1 cellular context compared by ENCODE assay signal in the genomic region with DNA sequence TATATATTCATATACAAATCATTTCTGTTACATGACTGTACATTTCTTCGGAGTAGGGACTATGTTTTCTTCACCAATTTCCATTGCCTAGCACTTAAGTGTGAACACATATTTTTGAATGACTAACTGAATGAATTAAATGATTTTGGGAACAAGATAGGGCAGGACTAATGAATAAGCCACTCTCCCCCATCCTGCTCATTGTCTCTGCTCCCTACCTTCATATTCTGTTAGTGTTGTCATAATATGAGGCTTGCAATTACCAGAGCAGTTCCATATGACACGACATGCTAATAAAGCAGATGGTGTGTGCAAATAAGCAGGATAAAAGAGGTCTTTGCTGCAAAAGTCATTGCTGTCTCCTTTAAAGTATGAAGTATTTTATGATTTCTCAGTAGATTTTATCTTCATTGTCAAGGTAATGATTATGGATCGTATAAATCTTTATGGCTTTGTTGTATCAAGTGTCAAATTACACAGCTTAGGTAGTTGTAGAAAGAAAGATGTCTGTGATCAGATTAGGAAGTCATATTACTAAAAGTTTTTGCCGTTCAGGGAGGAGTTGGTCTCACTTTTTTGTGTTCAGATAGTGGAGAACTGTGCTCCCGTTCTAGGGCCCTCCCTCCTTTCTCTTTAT.
TF ChIP-seq lines count a peak whose summit lies in the region.

No MANE protein-coding gene starts in this region.

TF ChIP-seq in HEK293, 187 proteins besides CTCF, POLR2A, EP300 and RAD21 (continued from another document and continues in another):
- TF ChIP-seq, protein P1, sequence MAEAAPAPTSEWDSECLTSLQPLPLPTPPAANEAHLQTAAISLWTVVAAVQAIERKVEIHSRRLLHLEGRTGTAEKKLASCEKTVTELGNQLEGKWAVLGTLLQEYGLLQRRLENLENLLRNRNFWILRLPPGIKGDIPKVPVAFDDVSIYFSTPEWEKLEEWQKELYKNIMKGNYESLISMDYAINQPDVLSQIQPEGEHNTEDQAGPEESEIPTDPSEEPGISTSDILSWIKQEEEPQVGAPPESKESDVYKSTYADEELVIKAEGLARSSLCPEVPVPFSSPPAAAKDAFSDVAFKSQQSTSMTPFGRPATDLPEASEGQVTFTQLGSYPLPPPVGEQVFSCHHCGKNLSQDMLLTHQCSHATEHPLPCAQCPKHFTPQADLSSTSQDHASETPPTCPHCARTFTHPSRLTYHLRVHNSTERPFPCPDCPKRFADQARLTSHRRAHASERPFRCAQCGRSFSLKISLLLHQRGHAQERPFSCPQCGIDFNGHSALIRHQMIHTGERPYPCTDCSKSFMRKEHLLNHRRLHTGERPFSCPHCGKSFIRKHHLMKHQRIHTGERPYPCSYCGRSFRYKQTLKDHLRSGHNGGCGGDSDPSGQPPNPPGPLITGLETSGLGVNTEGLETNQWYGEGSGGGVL (tag by site-specific recombination; IDR thresholded peaks at IDR 0.05): no peak
- TF ChIP-seq, protein P2, sequence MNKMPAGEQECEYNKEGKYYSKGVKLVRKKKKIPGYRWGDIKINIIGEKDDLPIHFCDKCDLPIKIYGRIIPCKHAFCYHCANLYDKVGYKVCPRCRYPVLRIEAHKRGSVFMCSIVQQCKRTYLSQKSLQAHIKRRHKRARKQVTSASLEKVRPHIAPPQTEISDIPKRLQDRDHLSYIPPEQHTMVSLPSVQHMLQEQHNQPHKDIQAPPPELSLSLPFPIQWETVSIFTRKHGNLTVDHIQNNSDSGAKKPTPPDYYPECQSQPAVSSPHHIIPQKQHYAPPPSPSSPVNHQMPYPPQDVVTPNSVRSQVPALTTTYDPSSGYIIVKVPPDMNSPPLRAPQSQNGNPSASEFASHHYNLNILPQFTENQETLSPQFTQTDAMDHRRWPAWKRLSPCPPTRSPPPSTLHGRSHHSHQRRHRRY (tag by site-specific recombination; IDR thresholded peaks at IDR 0.05): no peak
- TF ChIP-seq, protein P3, sequence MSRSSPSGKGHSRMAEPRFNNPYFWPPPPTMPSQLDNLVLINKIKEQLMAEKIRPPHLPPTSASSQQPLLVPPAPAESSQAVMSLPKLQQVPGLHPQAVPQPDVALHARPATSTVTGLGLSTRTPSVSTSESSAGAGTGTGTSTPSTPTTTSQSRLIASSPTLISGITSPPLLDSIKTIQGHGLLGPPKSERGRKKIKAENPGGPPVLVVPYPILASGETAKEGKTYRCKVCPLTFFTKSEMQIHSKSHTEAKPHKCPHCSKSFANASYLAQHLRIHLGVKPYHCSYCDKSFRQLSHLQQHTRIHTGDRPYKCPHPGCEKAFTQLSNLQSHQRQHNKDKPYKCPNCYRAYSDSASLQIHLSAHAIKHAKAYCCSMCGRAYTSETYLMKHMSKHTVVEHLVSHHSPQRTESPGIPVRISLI (tag by site-specific recombination; IDR thresholded peaks at IDR 0.05): 0 out of 2 replicates have a peak, but pooled peaks have one; percentile 47
- TF ChIP-seq, protein P4, sequence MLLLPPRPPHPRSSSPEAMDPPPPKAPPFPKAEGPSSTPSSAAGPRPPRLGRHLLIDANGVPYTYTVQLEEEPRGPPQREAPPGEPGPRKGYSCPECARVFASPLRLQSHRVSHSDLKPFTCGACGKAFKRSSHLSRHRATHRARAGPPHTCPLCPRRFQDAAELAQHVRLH (tag by site-specific recombination; IDR thresholded peaks at IDR 0.05): peak; percentile 74; the same call in 1 of the 2 replicates
- TF ChIP-seq ZNF530 (tag by site-specific recombination; IDR thresholded peaks at IDR 0.05; ENCODE audit: low read depth) (no peak), GFI1B (tag by site-specific recombination; IDR thresholded peaks at IDR 0.05) (peak; percentile 19; the same call in 1 of the 2 replicates), ZNF514 (tag by site-specific recombination; IDR thresholded peaks at IDR 0.05) (no peak), ZNF112 (tag by site-specific recombination; IDR thresholded peaks at IDR 0.05) (no peak), ZBTB7A (tag by site-specific recombination; IDR thresholded peaks at IDR 0.05; ENCODE audit: low read depth) (no peak), ZNF549 (tag by site-specific recombination; IDR thresholded peaks at IDR 0.05) (no peak), ZSCAN30 (tag by site-specific recombination; IDR thresholded peaks at IDR 0.05) (peak; percentile 11; the same call in 1 of the 2 replicates), ZNF510 (tag by site-specific recombination; IDR thresholded peaks at IDR 0.05; ENCODE audit: insufficient replicate concordance) (no peak), ZNF654 (tag by site-specific recombination; IDR thresholded peaks at IDR 0.05; ENCODE audit: low read depth) (no peak), FEZF1 (tag by site-specific recombination; IDR thresholded peaks at IDR 0.05) (peak; percentile 71), ZNF473 (tag by site-specific recombination; IDR thresholded peaks at IDR 0.05) (no peak), ZNF16 (tag by site-specific recombination; IDR thresholded peaks at IDR 0.05; ENCODE audit: low read depth) (no peak), ZNF202 (tag by site-specific recombination; IDR thresholded peaks at IDR 0.05; ENCODE audit: borderline replicate concordance) (no peak), EGR2 (tag by site-specific recombination; IDR thresholded peaks at IDR 0.05; ENCODE audit: low read depth) (no peak), ZNF266 (tag by site-specific recombination; IDR thresholded peaks at IDR 0.05; ENCODE audit: low read depth) (no peak), ZNF558 (tag by site-specific recombination; IDR thresholded peaks at IDR 0.05) (0 out of 2 replicates have a peak, but pooled peaks have one; percentile 40), ZNF155 (tag by site-specific recombination; IDR thresholded peaks at IDR 0.05) (no peak), SP3 (tag by site-specific recombination; IDR thresholded peaks at IDR 0.05) (no peak), ZNF146 (tag by site-specific recombination; IDR thresholded peaks at IDR 0.05) (no peak), ZFHX2 (tag by site-specific recombination; conservative IDR thresholded peaks at IDR 0.05) (no peak), ZNF221 (tag by site-specific recombination; IDR thresholded peaks at IDR 0.05; ENCODE audit: borderline replicate concordance) (no peak), KLF1 (tag by site-specific recombination; IDR thresholded peaks at IDR 0.05) (no peak), ZSCAN16 (tag by site-specific recombination; IDR thresholded peaks at IDR 0.05) (no peak), ZNF302 (tag by site-specific recombination; IDR thresholded peaks at IDR 0.05; ENCODE audit: low read depth) (no peak), ZNF341 (tag by site-specific recombination; IDR thresholded peaks at IDR 0.05; ENCODE audit: low read depth) (no peak), ZNF501 (tag by site-specific recombination; IDR thresholded peaks at IDR 0.05) (no peak), GLI2 (tag by site-specific recombination; IDR thresholded peaks at IDR 0.05; ENCODE audit: borderline replicate concordance, low read depth) (no peak), SETDB1 (IDR thresholded peaks at IDR 0.05; ENCODE audit: insufficient read length, low read length) (no peak), MEIS1 (CRISPR knock-in tag; IDR thresholded peaks at IDR 0.05; ENCODE audit: borderline replicate concordance) (no peak), ZNF677 (tag by site-specific recombination; IDR thresholded peaks at IDR 0.05) (no peak), ZNF660 (tag by site-specific recombination; IDR thresholded peaks at IDR 0.05) (no peak), SCRT1 (tag by site-specific recombination; IDR thresholded peaks at IDR 0.05; ENCODE audit: borderline replicate concordance) (no peak), ZNF350 (tag by site-specific recombination; IDR thresholded peaks at IDR 0.05) (no peak)
- TF ChIP-seq, protein P5, sequence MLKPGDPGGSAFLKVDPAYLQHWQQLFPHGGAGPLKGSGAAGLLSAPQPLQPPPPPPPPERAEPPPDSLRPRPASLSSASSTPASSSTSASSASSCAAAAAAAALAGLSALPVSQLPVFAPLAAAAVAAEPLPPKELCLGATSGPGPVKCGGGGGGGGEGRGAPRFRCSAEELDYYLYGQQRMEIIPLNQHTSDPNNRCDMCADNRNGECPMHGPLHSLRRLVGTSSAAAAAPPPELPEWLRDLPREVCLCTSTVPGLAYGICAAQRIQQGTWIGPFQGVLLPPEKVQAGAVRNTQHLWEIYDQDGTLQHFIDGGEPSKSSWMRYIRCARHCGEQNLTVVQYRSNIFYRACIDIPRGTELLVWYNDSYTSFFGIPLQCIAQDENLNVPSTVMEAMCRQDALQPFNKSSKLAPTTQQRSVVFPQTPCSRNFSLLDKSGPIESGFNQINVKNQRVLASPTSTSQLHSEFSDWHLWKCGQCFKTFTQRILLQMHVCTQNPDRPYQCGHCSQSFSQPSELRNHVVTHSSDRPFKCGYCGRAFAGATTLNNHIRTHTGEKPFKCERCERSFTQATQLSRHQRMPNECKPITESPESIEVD (tag by site-specific recombination; IDR thresholded peaks at IDR 0.05): peak; percentile 98
- TF ChIP-seq, protein P6, sequence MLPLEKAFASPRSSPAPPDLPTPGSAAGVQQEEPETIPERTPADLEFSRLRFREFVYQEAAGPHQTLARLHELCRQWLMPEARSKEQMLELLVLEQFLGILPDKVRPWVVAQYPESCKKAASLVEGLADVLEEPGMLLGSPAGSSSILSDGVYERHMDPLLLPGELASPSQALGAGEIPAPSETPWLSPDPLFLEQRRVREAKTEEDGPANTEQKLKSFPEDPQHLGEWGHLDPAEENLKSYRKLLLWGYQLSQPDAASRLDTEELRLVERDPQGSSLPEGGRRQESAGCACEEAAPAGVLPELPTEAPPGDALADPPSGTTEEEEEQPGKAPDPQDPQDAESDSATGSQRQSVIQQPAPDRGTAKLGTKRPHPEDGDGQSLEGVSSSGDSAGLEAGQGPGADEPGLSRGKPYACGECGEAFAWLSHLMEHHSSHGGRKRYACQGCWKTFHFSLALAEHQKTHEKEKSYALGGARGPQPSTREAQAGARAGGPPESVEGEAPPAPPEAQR (tag by site-specific recombination; IDR thresholded peaks at IDR 0.05): no peak
- TF ChIP-seq, protein P7, sequence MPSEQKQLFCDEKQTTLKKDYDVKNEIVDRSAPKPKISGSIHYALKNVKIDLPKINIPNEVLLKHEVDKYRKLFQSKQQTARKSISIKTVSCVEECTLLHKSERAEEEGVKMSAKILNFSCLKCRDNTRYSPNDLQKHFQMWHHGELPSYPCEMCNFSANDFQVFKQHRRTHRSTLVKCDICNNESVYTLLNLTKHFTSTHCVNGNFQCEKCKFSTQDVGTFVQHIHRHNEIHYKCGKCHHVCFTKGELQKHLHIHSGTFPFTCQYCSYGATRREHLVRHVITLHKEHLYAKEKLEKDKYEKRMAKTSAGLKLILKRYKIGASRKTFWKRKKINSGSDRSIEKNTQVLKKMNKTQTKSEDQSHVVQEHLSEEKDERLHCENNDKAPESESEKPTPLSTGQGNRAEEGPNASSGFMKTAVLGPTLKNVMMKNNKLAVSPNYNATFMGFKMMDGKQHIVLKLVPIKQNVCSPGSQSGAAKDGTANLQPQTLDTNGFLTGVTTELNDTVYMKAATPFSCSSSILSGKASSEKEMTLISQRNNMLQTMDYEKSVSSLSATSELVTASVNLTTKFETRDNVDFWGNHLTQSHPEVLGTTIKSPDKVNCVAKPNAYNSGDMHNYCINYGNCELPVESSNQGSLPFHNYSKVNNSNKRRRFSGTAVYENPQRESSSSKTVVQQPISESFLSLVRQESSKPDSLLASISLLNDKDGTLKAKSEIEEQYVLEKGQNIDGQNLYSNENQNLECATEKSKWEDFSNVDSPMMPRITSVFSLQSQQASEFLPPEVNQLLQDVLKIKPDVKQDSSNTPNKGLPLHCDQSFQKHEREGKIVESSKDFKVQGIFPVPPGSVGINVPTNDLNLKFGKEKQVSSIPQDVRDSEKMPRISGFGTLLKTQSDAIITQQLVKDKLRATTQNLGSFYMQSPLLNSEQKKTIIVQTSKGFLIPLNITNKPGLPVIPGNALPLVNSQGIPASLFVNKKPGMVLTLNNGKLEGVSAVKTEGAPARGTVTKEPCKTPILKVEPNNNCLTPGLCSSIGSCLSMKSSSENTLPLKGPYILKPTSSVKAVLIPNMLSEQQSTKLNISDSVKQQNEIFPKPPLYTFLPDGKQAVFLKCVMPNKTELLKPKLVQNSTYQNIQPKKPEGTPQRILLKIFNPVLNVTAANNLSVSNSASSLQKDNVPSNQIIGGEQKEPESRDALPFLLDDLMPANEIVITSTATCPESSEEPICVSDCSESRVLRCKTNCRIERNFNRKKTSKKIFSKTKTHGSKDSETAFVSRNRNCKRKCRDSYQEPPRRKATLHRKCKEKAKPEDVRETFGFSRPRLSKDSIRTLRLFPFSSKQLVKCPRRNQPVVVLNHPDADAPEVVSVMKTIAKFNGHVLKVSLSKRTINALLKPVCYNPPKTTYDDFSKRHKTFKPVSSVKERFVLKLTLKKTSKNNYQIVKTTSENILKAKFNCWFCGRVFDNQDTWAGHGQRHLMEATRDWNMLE (tag by site-specific recombination; conservative IDR thresholded peaks at IDR 0.05; ENCODE audit: low read depth): 0 out of 2 replicates have a peak, but pooled peaks have one; percentile 29
- TF ChIP-seq, protein P8, sequence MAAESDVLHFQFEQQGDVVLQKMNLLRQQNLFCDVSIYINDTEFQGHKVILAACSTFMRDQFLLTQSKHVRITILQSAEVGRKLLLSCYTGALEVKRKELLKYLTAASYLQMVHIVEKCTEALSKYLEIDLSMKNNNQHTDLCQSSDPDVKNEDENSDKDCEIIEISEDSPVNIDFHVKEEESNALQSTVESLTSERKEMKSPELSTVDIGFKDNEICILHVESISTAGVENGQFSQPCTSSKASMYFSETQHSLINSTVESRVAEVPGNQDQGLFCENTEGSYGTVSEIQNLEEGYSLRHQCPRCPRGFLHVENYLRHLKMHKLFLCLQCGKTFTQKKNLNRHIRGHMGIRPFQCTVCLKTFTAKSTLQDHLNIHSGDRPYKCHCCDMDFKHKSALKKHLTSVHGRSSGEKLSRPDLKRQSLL (tag by site-specific recombination; IDR thresholded peaks at IDR 0.05): no peak
- TF ChIP-seq, protein P9, sequence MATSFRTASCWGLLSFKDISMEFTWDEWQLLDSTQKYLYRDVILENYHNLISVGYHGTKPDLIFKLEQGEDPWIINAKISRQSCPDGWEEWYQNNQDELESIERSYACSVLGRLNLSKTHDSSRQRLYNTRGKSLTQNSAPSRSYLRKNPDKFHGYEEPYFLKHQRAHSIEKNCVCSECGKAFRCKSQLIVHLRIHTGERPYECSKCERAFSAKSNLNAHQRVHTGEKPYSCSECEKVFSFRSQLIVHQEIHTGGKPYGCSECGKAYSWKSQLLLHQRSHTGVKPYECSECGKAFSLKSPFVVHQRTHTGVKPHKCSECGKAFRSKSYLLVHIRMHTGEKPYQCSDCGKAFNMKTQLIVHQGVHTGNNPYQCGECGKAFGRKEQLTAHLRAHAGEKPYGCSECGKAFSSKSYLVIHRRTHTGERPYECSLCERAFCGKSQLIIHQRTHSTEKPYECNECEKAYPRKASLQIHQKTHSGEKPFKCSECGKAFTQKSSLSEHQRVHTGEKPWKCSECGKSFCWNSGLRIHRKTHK (tag by site-specific recombination; IDR thresholded peaks at IDR 0.05): no peak
- TF ChIP-seq, protein P10, sequence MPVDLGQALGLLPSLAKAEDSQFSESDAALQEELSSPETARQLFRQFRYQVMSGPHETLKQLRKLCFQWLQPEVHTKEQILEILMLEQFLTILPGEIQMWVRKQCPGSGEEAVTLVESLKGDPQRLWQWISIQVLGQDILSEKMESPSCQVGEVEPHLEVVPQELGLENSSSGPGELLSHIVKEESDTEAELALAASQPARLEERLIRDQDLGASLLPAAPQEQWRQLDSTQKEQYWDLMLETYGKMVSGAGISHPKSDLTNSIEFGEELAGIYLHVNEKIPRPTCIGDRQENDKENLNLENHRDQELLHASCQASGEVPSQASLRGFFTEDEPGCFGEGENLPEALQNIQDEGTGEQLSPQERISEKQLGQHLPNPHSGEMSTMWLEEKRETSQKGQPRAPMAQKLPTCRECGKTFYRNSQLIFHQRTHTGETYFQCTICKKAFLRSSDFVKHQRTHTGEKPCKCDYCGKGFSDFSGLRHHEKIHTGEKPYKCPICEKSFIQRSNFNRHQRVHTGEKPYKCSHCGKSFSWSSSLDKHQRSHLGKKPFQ (tag by site-specific recombination; IDR thresholded peaks at IDR 0.05): peak; percentile 76
